8 cellular contexts compared by ENCODE assay signal in the genomic region with DNA sequence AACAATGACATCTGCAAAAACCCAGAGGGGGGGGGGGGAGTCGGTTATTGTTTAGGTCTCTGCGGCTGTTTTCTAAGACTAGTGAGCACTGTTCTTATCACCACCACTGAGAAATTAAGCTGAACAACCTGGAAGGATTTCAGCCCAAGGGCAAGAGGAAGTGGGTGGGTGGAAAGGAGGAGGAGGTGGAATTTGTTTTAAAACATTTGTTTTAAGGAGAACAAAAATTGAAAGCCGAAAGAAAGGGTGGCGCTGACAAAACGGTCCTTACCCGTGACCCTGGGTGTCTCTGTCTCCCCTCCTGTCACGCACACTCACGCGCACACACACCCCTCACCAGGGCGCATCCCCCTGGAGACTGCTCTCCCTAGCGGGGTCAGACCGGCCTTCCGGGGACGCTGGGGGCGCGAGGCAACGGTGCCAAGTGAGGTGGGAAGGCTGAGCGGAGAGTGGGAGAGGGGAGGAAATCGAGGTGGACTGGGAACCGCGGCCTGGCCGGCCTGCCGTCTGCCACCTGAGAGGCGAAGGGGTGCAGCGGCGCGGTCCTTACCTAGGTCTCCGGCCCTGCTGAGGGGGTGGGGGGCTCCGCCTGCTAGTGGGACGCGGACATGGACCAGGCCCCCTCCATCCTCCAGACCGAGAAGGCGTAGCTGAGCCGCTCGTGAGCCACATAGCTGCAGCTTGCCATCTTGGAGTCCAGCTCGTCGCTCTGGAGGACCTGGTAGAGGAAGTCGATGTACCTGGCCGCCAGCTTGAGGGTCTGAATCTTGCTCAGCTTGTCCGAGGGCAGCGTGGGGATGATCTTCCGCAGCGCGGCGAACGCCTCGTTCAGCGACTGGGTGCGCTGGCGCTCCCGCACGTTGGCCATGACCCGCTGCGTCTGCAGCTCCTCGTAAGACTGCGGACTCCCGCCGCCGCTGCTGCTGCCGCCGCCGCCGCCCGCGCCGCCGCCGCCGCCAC. TPM values are rescaled to one million over a fixed set of nuclear protein-coding genes. Genes with fewer than 3 reads are reported as not detected.
A peak's percentile ranks its signal among the peaks of the same experiment; 100 is the strongest.
DNase-seq lines count a peak whose midpoint lies in the region; ATAC-seq and TF ChIP-seq lines count a peak whose summit lies in the region.

No MANE protein-coding gene starts in this region.

- H3K4me3 ChIP-seq in AG04450 (ENCODE audit: low read depth, low read length) (peak overlapping the region; percentile 94), colonic mucosa (peak overlapping the region; percentile 36), mucosa of descending colon (no peak overlapping the region)

- no peaks in the 10 kb centered on the region for H3K4me1 ChIP-seq in colonic mucosa
- peaks cover 3% of the 10 kb centered on the region for H3K4me1 ChIP-seq in mucosa of descending colon (ENCODE audit: low read depth)

- H3K9ac ChIP-seq in colonic mucosa (ENCODE audit: low read depth in 2 of 2, low read length in 2 of 2), result peak overlapping the region in 1 of 2 donors; percentile 50

- CTCF ChIA-PET in AG04450 (lab: Charles Lee), result interaction anchor here (0.6 to 9.9 kb wide), 9 partner anchors 19 to 549 kb away, joined by 3 to 75 read pairs (median 3); no protein-coding TSS in a partner anchor

- H3K36me3 ChIP-seq in colonic mucosa (no peaks in the 10 kb centered on the region), mucosa of descending colon (ENCODE audit: low read depth) (no peaks in the 10 kb centered on the region)

- peak overlapping the region; percentile 53 for H3K27ac ChIP-seq in AG04450 (ENCODE audit: low read depth, low read length)
- no peak overlapping the region for H3K27ac ChIP-seq in colonic mucosa

- POLR2A ChIA-PET in AG04450 (lab: Yijun Ruan, JAX), result interaction anchor here (0.7 to 1.8 kb wide), 3 partner anchors 10 to 261 kb away, joined by 4 to 6 read pairs (median 6); no protein-coding TSS in a partner anchor

- peaks cover 10% of the 10 kb centered on the region for H3K9me3 ChIP-seq in AG04450 (ENCODE audit: control insufficient read depth, insufficient read depth, low read length)
- H3K9me3 ChIP-seq in colonic mucosa, result no peaks in the 10 kb centered on the region
- H3K9me3 ChIP-seq in mucosa of descending colon, result no peaks in the 10 kb centered on the region

- intact Hi-C loops in colonic mucosa (cut with DNase I) (no loop called here), mucosa of descending colon (cut with DNase I, micrococcal nuclease) (no loop called here)

- DNase-seq in AG04450 (ENCODE audit: low read depth, low spot score) (no peak), NCI-H345 (lab: John Stamatoyannopoulos, UW) (peak; percentile 55), colonic mucosa (no peak), mucosa of descending colon (no peak), DMS79 (lab: John Stamatoyannopoulos, UW) (no peak), HPDE6-E6E7 (ENCODE audit: extremely low spot score) (no peak)

- H3K27me3 ChIP-seq in AG04450 (ENCODE audit: control insufficient read depth, insufficient read depth, low read length), result no peaks in the 10 kb centered on the region
- peaks cover 48% of the 10 kb centered on the region for H3K27me3 ChIP-seq in colonic mucosa

- TF ChIP-seq CTCF in AG04450 (IDR thresholded peaks at IDR 0.05; ENCODE audit: low read depth, low read length) (no peak), colonic mucosa (IDR thresholded peaks at IDR 0.05) (no peak), mucosa of descending colon (IDR thresholded peaks at IDR 0.05) (no peak)

- ATAC-seq in GM19372 (IDR thresholded peaks at IDR 0.05; ENCODE audit: low read depth, unreplicated experiment) (peak; percentile 31), mucosa of descending colon (peak; percentile 34), GM21576 (IDR thresholded peaks at IDR 0.05; ENCODE audit: unreplicated experiment) (no peak)

RNA-seq across cellular contexts. Expression of gene TWIST1, which starts 1.0 kb away (rescaled TPM):
- 19.4 and 26.5 TPM in 2 replicates for polyA plus RNA-seq in AG04450 (2011; rRNA removed)
- 20.6 and 24.2 TPM in 2 replicates for polyA minus RNA-seq in AG04450 (2011; rRNA and poly(A)+ RNA removed)
- total RNA-seq in colonic mucosa, result under 1 TPM in 1 of 2 donors, not detected in 1; 0.77 TPM
- 1 to 10 TPM in 1 of 3 donors, under 1 TPM in 1, not detected in 1; 0.36 to 1.3 TPM for total RNA-seq in mucosa of descending colon

RNA-seq across cellular contexts. Expression of gene FERD3L, which starts 28.8 kb away (rescaled TPM):
- not detected in 2 replicates for polyA plus RNA-seq in AG04450 (2011; rRNA removed)
- polyA minus RNA-seq in AG04450 (2011; rRNA and poly(A)+ RNA removed), result not detected in 2 replicates
- not detected for total RNA-seq in colonic mucosa
- total RNA-seq in mucosa of descending colon, result not detected
